Comparison of ENCODE assay signal across 11 cellular contexts in genomic region chr3:125137432-125138033, GRCh38.
DNase-seq lines count a peak whose midpoint lies in the region; ATAC-seq and TF ChIP-seq lines count a peak whose summit lies in the region.
"Had no signal": no experiment of that assay in that cellular context is flagged by ENCODE, and none has a peak within 500 bp of the region (broad histone marks: within the 10 kb centered on the region; RNA-seq: fewer than 3 reads in every experiment).

No MANE protein-coding gene starts in this region.

- POLR2A ChIA-PET in activated naive CD8-positive, alpha-beta T cell treated with anti-CD3 and anti-CD28 coated beads, Interleukin-2, amount 10 ng/mL, durations not matched to agents 7 days and 5 days (lab: Charles Lee), result interaction anchor here (0.6 kb wide), 1 partner anchor 40 kb away, joined by 3 read pairs; no protein-coding TSS in a partner anchor

- H3K4me3 ChIP-seq in adrenal gland (no peak overlapping the region), tibial nerve (no peak overlapping the region)

- TF ChIP-seq POLR2A in adrenal gland (IDR thresholded peaks at IDR 0.05), result no peak
- TF ChIP-seq POLR2A in tibial nerve (IDR thresholded peaks at IDR 0.05), result no peak

- no peak for ATAC-seq in activated naive CD8-positive, alpha-beta T cell treated with anti-CD3 and anti-CD28 coated beads, Interleukin-2, amount 10 ng/mL, durations not matched to agents 7 days and 5 days (ENCODE audit: low read depth)
- ATAC-seq in activated naive CD8-positive, alpha-beta T cell treated with anti-CD3 and anti-CD28 coated beads, Interleukin-2, amount 50 U/mL, for 24 hours, result no peak

- H3K4me1 ChIP-seq in adrenal gland (replicated peaks in 1 of 2) (peaks cover 8 to 38% of the 10 kb centered on the region in 2 donors), tibial nerve (peaks cover 0 to 49% (median 9%) of the 10 kb centered on the region in 4 donors)

- WGBS in adrenal gland, 4 donors, result 64 to 79% (median 72%) methylated on average over 13 to 16 of the region's 16 CpGs
- 67 to 68% methylated on average over 16 of the region's 16 CpGs for WGBS in tibial nerve, 2 donors

- no peaks in the 10 kb centered on the region for H3K9me3 Mint-ChIP-seq in activated naive CD8-positive, alpha-beta T cell treated with anti-CD3 and anti-CD28 coated beads, Interleukin-2, amount 10 ng/mL, durations not matched to agents 7 days and 5 days
- H3K9me3 Mint-ChIP-seq in activated naive CD8-positive, alpha-beta T cell treated with anti-CD3 and anti-CD28 coated beads, Interleukin-2, amount 50 U/mL, for 24 hours, result peaks cover 3% of the 10 kb centered on the region
- peaks cover 1% of the 10 kb centered on the region for H3K9me3 Mint-ChIP-seq in glutamatergic neuron (ENCODE audit: unreplicated experiment)
- H3K9me3 Mint-ChIP-seq: neural crest cell had no signal

- H3K27me3 ChIP-seq in adrenal gland (no peaks in the 10 kb centered on the region), tibial nerve (no peaks in the 10 kb centered on the region)

- DNase-seq in activated naive CD8-positive, alpha-beta T cell treated with anti-CD3 and anti-CD28 coated beads, Interleukin-2, amount 10 ng/mL, durations not matched to agents 7 days and 5 days, result no peak
- no peak for DNase-seq in activated naive CD8-positive, alpha-beta T cell treated with anti-CD3 and anti-CD28 coated beads, Interleukin-2, amount 50 U/mL, for 24 hours
- peak; percentile 51 to 86 (median 80) for DNase-seq in adrenal gland
- peak; percentile 88 for DNase-seq in iris pigment epithelial cell (ENCODE audit: low read depth)
- no peak for DNase-seq in tibial nerve (ENCODE audit: low spot score in 2 of 2)
- DNase-seq in NCI-H1048 (lab: John Stamatoyannopoulos, UW), result no peak
- no peak for DNase-seq in glutamatergic neuron
- DNase-seq in SHP77 treated with DMSO at 0.1 percent for 48 hours (lab: John Stamatoyannopoulos, UW), result no peak
- DNase-seq: activated CD4-positive, CD25-positive, alpha-beta regulatory T cell; NCI-H1930 had no signal

- H3K27ac ChIP-seq in adrenal gland, result peak overlapping the region in 4 of 5 donors; percentile 2 to 68 (median 41)
- H3K27ac ChIP-seq in tibial nerve, result peak overlapping the region in 3 of 4 donors; percentile 18 to 42 (median 38)

- intact Hi-C loops in adrenal gland (cut with DNase I), result no loop called here

- TF ChIP-seq EP300 in tibial nerve (IDR thresholded peaks at IDR 0.05), result no peak

- peak overlapping the region; percentile 41 for H3K27ac Mint-ChIP-seq in activated naive CD8-positive, alpha-beta T cell treated with anti-CD3 and anti-CD28 coated beads, Interleukin-2, amount 10 ng/mL, durations not matched to agents 7 days and 5 days
- no peak overlapping the region for H3K27ac Mint-ChIP-seq in activated naive CD8-positive, alpha-beta T cell treated with anti-CD3 and anti-CD28 coated beads, Interleukin-2, amount 50 U/mL, for 24 hours
- H3K27ac Mint-ChIP-seq in glutamatergic neuron (ENCODE audit: unreplicated experiment), result no peak overlapping the region

- H3K4me1 Mint-ChIP-seq in activated naive CD8-positive, alpha-beta T cell treated with anti-CD3 and anti-CD28 coated beads, Interleukin-2, amount 10 ng/mL, durations not matched to agents 7 days and 5 days, result peaks cover 55% of the 10 kb centered on the region
- H3K4me1 Mint-ChIP-seq in activated naive CD8-positive, alpha-beta T cell treated with anti-CD3 and anti-CD28 coated beads, Interleukin-2, amount 50 U/mL, for 24 hours, result peaks cover 45% of the 10 kb centered on the region
- H3K4me1 Mint-ChIP-seq in glutamatergic neuron (ENCODE audit: low read depth, unreplicated experiment), result peaks cover 17% of the 10 kb centered on the region

- TF ChIP-seq CTCF in adrenal gland (IDR thresholded peaks at IDR 0.05) (no peak), tibial nerve (IDR thresholded peaks at IDR 0.05) (no peak), glutamatergic neuron (IDR thresholded peaks at IDR 0.05; ENCODE audit: partially characterized antibody, unreplicated experiment) (no peak)

- no peaks in the 10 kb centered on the region for H3K9me3 ChIP-seq in adrenal gland (replicated peaks in 1 of 3)
- no peaks in the 10 kb centered on the region for H3K9me3 ChIP-seq in tibial nerve

- H3K27me3 Mint-ChIP-seq in activated naive CD8-positive, alpha-beta T cell treated with anti-CD3 and anti-CD28 coated beads, Interleukin-2, amount 10 ng/mL, durations not matched to agents 7 days and 5 days, result peaks cover 5% of the 10 kb centered on the region
- peaks cover 37% of the 10 kb centered on the region for H3K27me3 Mint-ChIP-seq in activated naive CD8-positive, alpha-beta T cell treated with anti-CD3 and anti-CD28 coated beads, Interleukin-2, amount 50 U/mL, for 24 hours
- H3K27me3 Mint-ChIP-seq in glutamatergic neuron (ENCODE audit: unreplicated experiment), result peaks cover 6% of the 10 kb centered on the region

- H3K36me3 ChIP-seq in adrenal gland (replicated peaks in 1 of 2) (no peaks in the 10 kb centered on the region), tibial nerve (no peaks in the 10 kb centered on the region)

- H3K36me3 Mint-ChIP-seq in activated naive CD8-positive, alpha-beta T cell treated with anti-CD3 and anti-CD28 coated beads, Interleukin-2, amount 10 ng/mL, durations not matched to agents 7 days and 5 days, result peaks cover 2% of the 10 kb centered on the region
- H3K36me3 Mint-ChIP-seq in activated naive CD8-positive, alpha-beta T cell treated with anti-CD3 and anti-CD28 coated beads, Interleukin-2, amount 50 U/mL, for 24 hours (ENCODE audit: low read depth), result peaks cover 4% of the 10 kb centered on the region
- H3K36me3 Mint-ChIP-seq in glutamatergic neuron (ENCODE audit: unreplicated experiment), result no peaks in the 10 kb centered on the region

- no peak overlapping the region for H3K4me3 Mint-ChIP-seq in activated naive CD8-positive, alpha-beta T cell treated with anti-CD3 and anti-CD28 coated beads, Interleukin-2, amount 10 ng/mL, durations not matched to agents 7 days and 5 days
- H3K4me3 Mint-ChIP-seq in activated naive CD8-positive, alpha-beta T cell treated with anti-CD3 and anti-CD28 coated beads, Interleukin-2, amount 50 U/mL, for 24 hours, result no peak overlapping the region
- no peak overlapping the region for H3K4me3 Mint-ChIP-seq in glutamatergic neuron (ENCODE audit: unreplicated experiment)
- H3K4me3 Mint-ChIP-seq: neural crest cell had no signal

Comparison
In these comparisons a context has a peak if more than half of its experiments do, and no peak if none do; other contexts are left out.
1. DNase-seq: peak in adrenal gland (7 of 7) and iris pigment epithelial cell (single experiment); none in activated naive CD8-positive, alpha-beta T cell treated with anti-CD3 and anti-CD28 coated beads, Interleukin-2, amount 10 ng/mL, durations not matched to agents 7 days and 5 days (single experiment), activated naive CD8-positive, alpha-beta T cell treated with anti-CD3 and anti-CD28 coated beads, Interleukin-2, amount 50 U/mL, for 24 hours (single experiment), tibial nerve (0 of 2), NCI-H1048 (single experiment), glutamatergic neuron (single experiment) and SHP77 treated with DMSO at 0.1 percent for 48 hours (single experiment).